ENCODE assay signal across 19 cellular contexts in the genomic region with DNA sequence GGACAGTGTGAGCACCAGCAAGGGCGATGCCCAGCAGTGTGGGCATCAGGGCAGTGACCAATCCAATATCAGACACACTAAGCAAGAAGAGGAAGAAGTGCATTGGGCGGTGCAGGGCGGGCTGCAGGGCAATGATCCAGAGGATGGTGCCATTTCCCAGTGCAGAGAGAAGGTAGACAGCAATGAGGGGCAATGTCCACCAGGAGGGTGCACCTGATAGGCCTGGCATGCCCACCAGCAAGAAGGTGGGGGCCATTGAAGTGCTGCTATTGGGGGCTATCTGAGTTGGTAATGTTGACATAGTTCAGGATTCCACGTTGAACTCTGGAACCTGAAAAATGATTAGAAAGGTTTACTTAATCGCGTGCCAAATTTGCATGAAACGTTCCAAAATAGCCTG. TPM values are rescaled to one million over a fixed set of nuclear protein-coding genes. Genes with fewer than 3 reads are reported as not detected.
DNase-seq lines count a peak whose midpoint lies in the region; ATAC-seq and TF ChIP-seq lines count a peak whose summit lies in the region.
"Had no signal": no experiment of that assay in that cellular context is flagged by ENCODE, and none has a peak within 500 bp of the region (broad histone marks: within the 10 kb centered on the region; RNA-seq: fewer than 3 reads in every experiment).

A gene with protein sequence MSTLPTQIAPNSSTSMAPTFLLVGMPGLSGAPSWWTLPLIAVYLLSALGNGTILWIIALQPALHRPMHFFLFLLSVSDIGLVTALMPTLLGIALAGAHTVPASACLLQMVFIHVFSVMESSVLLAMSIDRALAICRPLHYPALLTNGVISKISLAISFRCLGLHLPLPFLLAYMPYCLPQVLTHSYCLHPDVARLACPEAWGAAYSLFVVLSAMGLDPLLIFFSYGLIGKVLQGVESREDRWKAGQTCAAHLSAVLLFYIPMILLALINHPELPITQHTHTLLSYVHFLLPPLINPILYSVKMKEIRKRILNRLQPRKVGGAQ (minus strand): TSS at position 301 of the 400 bp plus-strand sequence. CDS start 0 bp downstream, at position 301.

- H3K4me1 ChIP-seq in H9 (ENCODE audit: insufficient read depth, low read length) = no peaks in the 10 kb centered on the region
- H3K4me1 ChIP-seq in endodermal cell (ENCODE audit: control insufficient read depth, insufficient read depth, low read length) = no peaks in the 10 kb centered on the region
- H3K4me1 ChIP-seq in right lobe of liver = no peaks in the 10 kb centered on the region
- H3K4me1 ChIP-seq: A549; BE2C; BLaER1 treated with 17β-estradiol and CSF1 and Interleukin-3, amounts not matched to agents 10 nM and 100 nM; HAP-1 had no signal

- H4K5ac ChIP-seq in H9 (ENCODE audit: insufficient read length, low read depth, low read length) = no peak within 1 kb of the TSS

- H2BK20ac ChIP-seq in H9 (ENCODE audit: low read depth, low read length, poor library complexity, severe bottlenecking) = no peak within 1 kb of the TSS

- H3K9ac ChIP-seq in H9 (ENCODE audit: extremely low read depth, insufficient read length, low read length) (no peak within 1 kb of the TSS), endodermal cell (ENCODE audit: extremely low read depth, low read length, poor library complexity, severe bottlenecking) (no peak within 1 kb of the TSS)
- H3K9ac ChIP-seq: BLaER1 treated with 17β-estradiol and CSF1 and Interleukin-3, amounts not matched to agents 10 nM and 100 nM had no signal

- H3K9me3 ChIP-seq in H9 (ENCODE audit: control insufficient read depth, low read depth, low read length) = no peaks in the 10 kb centered on the region
- no peaks in the 10 kb centered on the region for H3K9me3 ChIP-seq in endodermal cell (ENCODE audit: control insufficient read depth, low read length)
- no peaks in the 10 kb centered on the region for H3K9me3 ChIP-seq in right lobe of liver
- H3K9me3 ChIP-seq: A549; BE2C; BLaER1 treated with 17β-estradiol and CSF1 and Interleukin-3, amounts not matched to agents 10 nM and 100 nM; HAP-1 had no signal

- no peak for TF ChIP-seq POLR2A in right lobe of liver (IDR thresholded peaks at IDR 0.05)

- H3K79me2 ChIP-seq in H9 (ENCODE audit: insufficient read depth, low read length) = no peaks in the 10 kb centered on the region

- no peak within 1 kb of the TSS for H3T11ph ChIP-seq in H9 (ENCODE audit: low read length)

- no peak within 1 kb of the TSS; the same call in 1 of the 2 replicates for H3K14ac ChIP-seq in H9 (ENCODE audit: insufficient read depth, low read length)

- H3K9me3 Mint-ChIP-seq in H9 (peaks cover 2 to 3% of the 10 kb centered on the region in 2 experiments; a peak in 2 of 5 replicates), endodermal cell (peaks cover 4% of the 10 kb centered on the region)
- H3K9me3 Mint-ChIP-seq: CD4-positive, alpha-beta T cell had no signal

- no peak within 1 kb of the TSS for H4K8ac ChIP-seq in H9 (replicated peaks; ENCODE audit: insufficient read length, low read depth, low read length)

- no peaks in the 10 kb centered on the region for H3K23me2 ChIP-seq in H9 (ENCODE audit: insufficient read length, low read depth, low read length, poor library complexity, severe bottlenecking)

- H3K4me3 Mint-ChIP-seq in H9 (no peak within 1 kb of the TSS), endodermal cell (no peak within 1 kb of the TSS)
- H3K4me3 Mint-ChIP-seq: CD14-positive monocyte; CD4-positive, alpha-beta T cell; CD8-positive, alpha-beta memory T cell; HFFc6 had no signal

- DNase-seq in H9 (no peak), endodermal cell (no peak), right lobe of liver (peak in 1 of 3 donors; percentile 57), DMS153 (lab: John Stamatoyannopoulos, UW) (no peak), NCI-H2107 treated with DMSO at 0.1 percent for 48 hours (lab: John Stamatoyannopoulos, UW; ENCODE audit: unreplicated experiment) (no peak), NCI-H1092 treated with DMSO at 0.1 percent for 48 hours (lab: John Stamatoyannopoulos, UW) (no peak)
- DNase-seq: 8988T; ACHN; AML-193; BE2C; CD4-positive, alpha-beta T cell; CD8-positive, alpha-beta memory T cell; DND-41; HFFc6 had no signal

- H4K91ac ChIP-seq in H9 (ENCODE audit: insufficient read length, low read depth, low read length) = no peak within 1 kb of the TSS

- TF ChIP-seq CTCF in H9 (conservative IDR thresholded peaks at IDR 0.05) (0 out of 3 replicates have a peak, but pooled peaks have one; percentile 15), endodermal cell (conservative IDR thresholded peaks at IDR 0.05) (peak; percentile 44), right lobe of liver (IDR thresholded peaks at IDR 0.05) (no peak)

- no peaks in the 10 kb centered on the region for H3K4me1 Mint-ChIP-seq in H9
- H3K4me1 Mint-ChIP-seq in endodermal cell = no peaks in the 10 kb centered on the region
- H3K4me1 Mint-ChIP-seq: CD14-positive monocyte; CD8-positive, alpha-beta memory T cell had no signal

- WGBS in H9 (ENCODE audit: extremely low coverage, insufficient read length, low lambda C conversion rate) = no CpG with 5 or more reads among the region's 7 CpGs
- WGBS in endodermal cell (ENCODE audit: insufficient coverage in 1 of 2, insufficient read length in 1 of 2), 2 experiments = 90% methylated on average over 4 to 7 of the region's 7 CpGs
- WGBS in right lobe of liver (ENCODE audit: insufficient coverage, low coverage, low lambda C conversion rate, missing lambda C conversion rate) = 32% methylated on average over 7 of the region's 7 CpGs

- no peak within 1 kb of the TSS for H2BK5ac ChIP-seq in H9 (ENCODE audit: insufficient read length, low read length)

- ATAC-seq in right lobe of liver = peak in 3 of 4 donors; percentile 33 to 84 (median 51)
- ATAC-seq: A549 had no signal

- H3K36me3 ChIP-seq in endodermal cell (ENCODE audit: control insufficient read depth, insufficient read depth, low read length) (no peaks in the 10 kb centered on the region), right lobe of liver (no peaks in the 10 kb centered on the region)
- H3K36me3 ChIP-seq: BE2C; BLaER1 treated with 17β-estradiol and CSF1 and Interleukin-3, amounts not matched to agents 10 nM and 100 nM; HAP-1 had no signal

- H3K18ac ChIP-seq in H9 (ENCODE audit: insufficient read length, low read depth, low read length) = no peak within 1 kb of the TSS

- H3K27me3 ChIP-seq in H9 (ENCODE audit: insufficient read depth, low read length) (no peaks in the 10 kb centered on the region), endodermal cell (ENCODE audit: control insufficient read depth, insufficient read depth, low read length, poor library complexity, severe bottlenecking) (no peaks in the 10 kb centered on the region), right lobe of liver (no peaks in the 10 kb centered on the region)
- H3K27me3 ChIP-seq: BE2C; BLaER1 treated with 17β-estradiol and CSF1 and Interleukin-3, amounts not matched to agents 10 nM and 100 nM had no signal

- H3K4ac ChIP-seq in H9 (ENCODE audit: low read depth, low read length) = no peak within 1 kb of the TSS

- H3K27ac Mint-ChIP-seq in H9 (0 out of 7 replicates have a peak within 1 kb of the TSS, but pooled peaks of 1 of the 3 experiments have one; percentile 12), endodermal cell (no peak within 1 kb of the TSS)
- H3K27ac Mint-ChIP-seq: CD14-positive monocyte; CD4-positive, alpha-beta T cell; CD8-positive, alpha-beta memory T cell; HFFc6 had no signal

- H3K23ac ChIP-seq in H9 (ENCODE audit: insufficient read length, low read depth, low read length) = no peak within 1 kb of the TSS

- no peaks in the 10 kb centered on the region for H3K79me1 ChIP-seq in H9 (ENCODE audit: insufficient read depth, low read depth, low read length, poor library complexity, severe bottlenecking)

- H3K4me3 ChIP-seq in endodermal cell (ENCODE audit: low read length) (no peak within 1 kb of the TSS), right lobe of liver (no peak within 1 kb of the TSS)
- H3K4me3 ChIP-seq: A549; BLaER1 treated with 17β-estradiol and CSF1 and Interleukin-3, amounts not matched to agents 10 nM and 100 nM; HAP-1 had no signal

- intact Hi-C loops in right lobe of liver (cut with DNase I) = no loop called here

- H4K20me1 ChIP-seq in H9 (ENCODE audit: control insufficient read depth, insufficient read depth, insufficient read length) = no peaks in the 10 kb centered on the region
- H4K20me1 ChIP-seq: BLaER1 treated with 17β-estradiol and CSF1 and Interleukin-3, amounts not matched to agents 10 nM and 100 nM had no signal

- peaks cover 0 to 1% (median 0%) of the 10 kb centered on the region in 3 experiments; a peak in 3 of 7 replicates for H3K36me3 Mint-ChIP-seq in H9 (ENCODE audit: insufficient read depth in 1 of 3, low read depth in 3 of 3)
- H3K36me3 Mint-ChIP-seq in endodermal cell (ENCODE audit: low read depth) = no peaks in the 10 kb centered on the region
- H3K36me3 Mint-ChIP-seq: CD14-positive monocyte; CD8-positive, alpha-beta memory T cell had no signal

- H3K4me2 ChIP-seq in H9 (ENCODE audit: insufficient read depth, insufficient read length, low read length) = no peak within 1 kb of the TSS
- H3K4me2 ChIP-seq: A549; BLaER1 treated with 17β-estradiol and CSF1 and Interleukin-3, amounts not matched to agents 10 nM and 100 nM had no signal

- H3K27ac ChIP-seq in H9 (ENCODE audit: insufficient read length, low read depth, low read length) (no peak within 1 kb of the TSS), endodermal cell (ENCODE audit: low read depth, low read length) (no peak within 1 kb of the TSS), right lobe of liver (no peak within 1 kb of the TSS)
- H3K27ac ChIP-seq: A549; BLaER1 treated with 17β-estradiol and CSF1 and Interleukin-3, amounts not matched to agents 10 nM and 100 nM had no signal

- no peak within 1 kb of the TSS for H2BK120ac ChIP-seq in H9 (ENCODE audit: low read depth, low read length, poor library complexity, severe bottlenecking)

- H2AK5ac ChIP-seq in H9 (ENCODE audit: insufficient read length, low read length) = no peak within 1 kb of the TSS

- no peak within 1 kb of the TSS for H3K56ac ChIP-seq in H9 (ENCODE audit: insufficient read length, low read depth, low read length)

- no peak within 1 kb of the TSS for H2BK12ac ChIP-seq in H9 (ENCODE audit: insufficient read length, low read depth, low read length)

- no peak within 1 kb of the TSS for H2BK15ac ChIP-seq in H9 (ENCODE audit: low read depth, low read length)

- H2AFZ ChIP-seq in H9 (ENCODE audit: low read length) = no peak within 1 kb of the TSS

- peaks cover 3% of the 10 kb centered on the region; the same call in 1 of the 2 replicates for H3K27me3 Mint-ChIP-seq in H9 (ENCODE audit: low read depth)
- no peaks in the 10 kb centered on the region for H3K27me3 Mint-ChIP-seq in endodermal cell (ENCODE audit: insufficient read depth)

RNA-seq across cellular contexts. Expression of the gene that starts here (rescaled TPM):
- total RNA-seq in H9 (2021) (not detected in 2 replicates), endodermal cell (not detected), right lobe of liver (not detected)
- not detected for polyA plus RNA-seq in endodermal cell (2013, experiment 1 of 2)
- polyA plus RNA-seq in endodermal cell (2013, experiment 2 of 2) = not detected
- total RNA-seq: CD4-positive, alpha-beta T cell; CD8-positive, alpha-beta memory T cell; H4; HFFc6 had no signal
- polyA plus RNA-seq: A549; CD14-positive monocyte; CD8-positive, alpha-beta memory T cell had no signal

Comparison
In these comparisons a context has a peak if more than half of its experiments do, and no peak if none do; other contexts are left out.
1. Peak in ATAC-seq in right lobe of liver; RNA of the gene not detected or under 1 TPM.
2. CTCF ChIP-seq: peak in H9 (single experiment) and endodermal cell (single experiment); none in right lobe of liver (0 of 4).